Comparison of ENCODE assay signal across 24 cellular contexts in the genomic region with DNA sequence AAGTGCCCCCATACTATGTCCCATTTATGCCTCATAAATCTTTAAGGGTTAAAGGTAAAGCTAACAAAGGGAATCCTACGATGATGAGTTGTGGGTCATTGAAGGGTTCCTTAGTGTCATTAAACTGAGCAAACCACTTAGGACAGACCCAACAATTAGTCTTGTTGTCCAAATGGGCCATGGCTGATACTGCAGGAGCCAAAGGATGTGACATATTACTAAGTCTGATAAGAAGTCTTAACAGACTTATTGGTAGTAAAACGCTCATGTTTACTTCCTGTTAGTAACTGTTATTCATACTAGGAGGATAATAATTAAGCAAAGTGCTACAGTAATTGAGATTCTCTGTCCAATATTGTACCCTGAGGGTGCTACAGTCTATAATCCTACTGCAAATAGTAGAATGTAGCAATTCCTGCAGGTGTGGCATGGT.
DNase-seq lines count a peak whose midpoint lies in the region; ATAC-seq, FAIRE-seq and TF ChIP-seq lines count a peak whose summit lies in the region.
"Had no signal": no experiment of that assay in that cellular context is flagged by ENCODE, and none has a peak within 500 bp of the region (broad histone marks: within the 10 kb centered on the region; RNA-seq: fewer than 3 reads in every experiment).

No MANE protein-coding gene starts in this region.

- no peaks in the 10 kb centered on the region for H3K27me3 Mint-ChIP-seq in CD4-positive, CD25-positive, alpha-beta regulatory T cell
- H3K27me3 Mint-ChIP-seq in activated naive CD8-positive, alpha-beta T cell treated with anti-CD3 and anti-CD28 coated beads for 36 hours = no peaks in the 10 kb centered on the region
- H3K27me3 Mint-ChIP-seq in activated T-cell treated with anti-CD3 and anti-CD28 coated beads, Interleukin-2, amount 50 U/mL, for 24 hours = no peaks in the 10 kb centered on the region
- H3K27me3 Mint-ChIP-seq: activated B cell treated with CpG ODN at 0.5 μM for 24 hours, progenitor cell of endocrine pancreas had no signal

- H3K27ac Mint-ChIP-seq in CD4-positive, CD25-positive, alpha-beta regulatory T cell = peak overlapping the region in 2 of 3 donors; percentile 32 to 83
- no peak overlapping the region for H3K27ac Mint-ChIP-seq in activated naive CD8-positive, alpha-beta T cell treated with anti-CD3 and anti-CD28 coated beads for 36 hours
- H3K27ac Mint-ChIP-seq in activated T-cell treated with anti-CD3 and anti-CD28 coated beads, Interleukin-2, amount 50 U/mL, for 24 hours = no peak overlapping the region
- H3K27ac Mint-ChIP-seq: activated B cell treated with CpG ODN at 0.5 μM for 24 hours, progenitor cell of endocrine pancreas had no signal

- H3K27me3 ChIP-seq in CD4-positive, CD25-positive, alpha-beta regulatory T cell (ENCODE audit: control insufficient read depth, insufficient read depth, low read length) = no peaks in the 10 kb centered on the region
- no peaks in the 10 kb centered on the region for H3K27me3 ChIP-seq in bronchial epithelial cell (ENCODE audit: control insufficient read depth, insufficient read depth, low read length)
- H3K27me3 ChIP-seq: foreskin keratinocyte, neutrophil, stomach, transverse colon had no signal

- peaks cover 41 to 61% (median 54%) of the 10 kb centered on the region in 4 donors for H3K4me1 Mint-ChIP-seq in CD4-positive, CD25-positive, alpha-beta regulatory T cell
- H3K4me1 Mint-ChIP-seq in activated naive CD8-positive, alpha-beta T cell treated with anti-CD3 and anti-CD28 coated beads for 36 hours = peaks cover 38% of the 10 kb centered on the region
- peaks cover 58% of the 10 kb centered on the region for H3K4me1 Mint-ChIP-seq in activated T-cell treated with anti-CD3 and anti-CD28 coated beads, Interleukin-2, amount 50 U/mL, for 24 hours (ENCODE audit: low read depth)

- peak in 1 of 2 donors; percentile 31 for ATAC-seq in CD4-positive, CD25-positive, alpha-beta regulatory T cell (ENCODE audit: low read depth in 2 of 2)
- ATAC-seq in HG03521 (IDR thresholded peaks at IDR 0.05; ENCODE audit: unreplicated experiment) = no peak
- ATAC-seq: foreskin keratinocyte, left lobe of liver had no signal

- peaks cover 0 to 18% (median 5%) of the 10 kb centered on the region in 7 donors for H3K9me3 Mint-ChIP-seq in CD4-positive, CD25-positive, alpha-beta regulatory T cell
- H3K9me3 Mint-ChIP-seq in activated naive CD8-positive, alpha-beta T cell treated with anti-CD3 and anti-CD28 coated beads for 36 hours = peaks cover 24% of the 10 kb centered on the region
- peaks cover 20% of the 10 kb centered on the region for H3K9me3 Mint-ChIP-seq in activated T-cell treated with anti-CD3 and anti-CD28 coated beads, Interleukin-2, amount 50 U/mL, for 24 hours

- H3K9me3 ChIP-seq in CD4-positive, CD25-positive, alpha-beta regulatory T cell (ENCODE audit: control insufficient read depth in 2 of 2, low read length in 2 of 2) = peaks cover 16 to 18% of the 10 kb centered on the region in 2 experiments

- H3K4me3 Mint-ChIP-seq in CD4-positive, CD25-positive, alpha-beta regulatory T cell = peak overlapping the region in 1 of 4 donors; percentile 11
- no peak overlapping the region for H3K4me3 Mint-ChIP-seq in activated naive CD8-positive, alpha-beta T cell treated with anti-CD3 and anti-CD28 coated beads for 36 hours
- no peak overlapping the region for H3K4me3 Mint-ChIP-seq in activated T-cell treated with anti-CD3 and anti-CD28 coated beads, Interleukin-2, amount 50 U/mL, for 24 hours
- H3K4me3 Mint-ChIP-seq: activated B cell treated with CpG ODN at 0.5 μM for 24 hours, immature natural killer cell had no signal

- no peak overlapping the region for H3K4me3 ChIP-seq in CD4-positive, CD25-positive, alpha-beta regulatory T cell (ENCODE audit: low read depth, low read length)
- H3K4me3 ChIP-seq in bronchial epithelial cell (ENCODE audit: low read depth, low read length) = no peak overlapping the region
- H3K4me3 ChIP-seq: SK-N-MC, stomach, transverse colon had no signal

- peak in 1 of 3 donors; percentile 15 for DNase-seq in CD4-positive, CD25-positive, alpha-beta regulatory T cell
- DNase-seq in DMS53 treated with DMSO at 0.1 percent for 48 hours (lab: John Stamatoyannopoulos, UW; ENCODE audit: unreplicated experiment) (peak; percentile 5), NCI-H748 (lab: John Stamatoyannopoulos, UW; ENCODE audit: unreplicated experiment) (peak; percentile 44), bronchial epithelial cell (ENCODE audit: low read depth) (peak; percentile 59), SHP77 treated with DMSO at 0.1 percent for 48 hours (lab: John Stamatoyannopoulos, UW) (no peak)
- DNase-seq in activated naive CD8-positive, alpha-beta T cell treated with anti-CD3 and anti-CD28 coated beads for 36 hours = no peak
- no peak for DNase-seq in activated T-cell treated with anti-CD3 and anti-CD28 coated beads, Interleukin-2, amount 50 U/mL, for 24 hours
- DNase-seq: activated B cell treated with CpG ODN at 0.5 μM for 24 hours; activated CD4-positive, alpha-beta T cell treated with anti-CD3 and anti-CD28 coated beads, Interleukin-2, amount 50 U/mL, for 48 hours; activated CD8-positive, alpha-beta memory T cell treated with anti-CD3 and anti-CD28 coated beads, Interleukin-2, amount 50 U/mL, for 4 hours; foreskin keratinocyte; immature natural killer cell; Kasumi-1; NCI-H1048; NCI-H2029; stimulated activated CD8-positive, alpha-beta memory T cell treated with anti-CD3 and anti-CD28 coated beads, Interleukin-4, amount 100 ng/mL, for 48 hours; stomach; transverse colon had no signal

- peaks cover 12% of the 10 kb centered on the region for H3K36me3 Mint-ChIP-seq in CD4-positive, CD25-positive, alpha-beta regulatory T cell
- H3K36me3 Mint-ChIP-seq in activated naive CD8-positive, alpha-beta T cell treated with anti-CD3 and anti-CD28 coated beads for 36 hours = peaks cover 49% of the 10 kb centered on the region
- H3K36me3 Mint-ChIP-seq in activated T-cell treated with anti-CD3 and anti-CD28 coated beads, Interleukin-2, amount 50 U/mL, for 24 hours (ENCODE audit: low read depth) = peaks cover 25% of the 10 kb centered on the region

- H3K36me3 ChIP-seq in CD4-positive, CD25-positive, alpha-beta regulatory T cell (ENCODE audit: control insufficient read depth, insufficient read depth, low read length) = peaks cover 5% of the 10 kb centered on the region
- no peaks in the 10 kb centered on the region for H3K36me3 ChIP-seq in bronchial epithelial cell (ENCODE audit: control insufficient read depth, insufficient read depth, low read length)
- H3K36me3 ChIP-seq: neutrophil, stomach, transverse colon had no signal

- TF ChIP-seq CTCF in bronchial epithelial cell (IDR thresholded peaks at IDR 0.05; ENCODE audit: insufficient read depth, low read length, severe bottlenecking) = no peak

- H3K4me1 ChIP-seq in CD4-positive, CD25-positive, alpha-beta regulatory T cell (ENCODE audit: control insufficient read depth, insufficient read depth, low read length, poor library complexity, severe bottlenecking) = peaks cover 8% of the 10 kb centered on the region
- H3K4me1 ChIP-seq: foreskin keratinocyte had no signal

- FAIRE-seq in bronchial epithelial cell (lab: Jason Lieb, UNC) = no peak
- FAIRE-seq: H1 had no signal

- H3K27ac ChIP-seq in CD4-positive, CD25-positive, alpha-beta regulatory T cell (ENCODE audit: insufficient read depth, low read length, poor library complexity, severe bottlenecking) = no peak overlapping the region
- H3K27ac ChIP-seq: foreskin keratinocyte, neutrophil, SK-N-MC, stomach, transverse colon had no signal

Comparison
In these comparisons a context has a peak if more than half of its experiments do, and no peak if none do; other contexts are left out.
1. DNase-seq: peak in DMS53 treated with DMSO at 0.1 percent for 48 hours (single experiment), NCI-H748 (single experiment) and bronchial epithelial cell (single experiment); none in activated naive CD8-positive, alpha-beta T cell treated with anti-CD3 and anti-CD28 coated beads for 36 hours (single experiment), activated T-cell treated with anti-CD3 and anti-CD28 coated beads, Interleukin-2, amount 50 U/mL, for 24 hours (single experiment) and SHP77 treated with DMSO at 0.1 percent for 48 hours (single experiment).
2. H3K27ac Mint-ChIP-seq: peak in CD4-positive, CD25-positive, alpha-beta regulatory T cell (2 of 3); none in activated naive CD8-positive, alpha-beta T cell treated with anti-CD3 and anti-CD28 coated beads for 36 hours (single experiment) and activated T-cell treated with anti-CD3 and anti-CD28 coated beads, Interleukin-2, amount 50 U/mL, for 24 hours (single experiment).